10 cellular contexts compared by ENCODE assay signal in genomic region chr10:17510242-17510908, GRCh38. TPM values are rescaled to one million over a fixed set of nuclear protein-coding genes. Genes with fewer than 3 reads are reported as not detected.
DNase-seq lines count a peak whose midpoint lies in the region; ATAC-seq and TF ChIP-seq lines count a peak whose summit lies in the region.
"Had no signal": no experiment of that assay in that cellular context is flagged by ENCODE, and none has a peak within 500 bp of the region (broad histone marks: within the 10 kb centered on the region; RNA-seq: fewer than 3 reads in every experiment).

No MANE protein-coding gene starts in this region.

- H3K36me3 Mint-ChIP-seq in natural killer cell: no peaks in the 10 kb centered on the region
- H3K36me3 Mint-ChIP-seq in activated naive CD4-positive, alpha-beta T cell treated with anti-CD3 and anti-CD28 coated beads, Interleukin-2, amount 50 U/mL, for 72 hours: peaks cover 9 to 19% of the 10 kb centered on the region in 2 donors
- H3K36me3 Mint-ChIP-seq: neural progenitor cell had no signal

- DNase-seq in natural killer cell: no peak
- no peak for DNase-seq in cerebellar nuclear complex (lab: John Stamatoyannopoulos, UW)
- DNase-seq in NCI-H2196 treated with DMSO at 0.1 percent for 48 hours (lab: John Stamatoyannopoulos, UW; ENCODE audit: unreplicated experiment): no peak
- no peak for DNase-seq in activated naive CD4-positive, alpha-beta T cell treated with anti-CD3 and anti-CD28 coated beads, Interleukin-2, amount 50 U/mL, for 72 hours (ENCODE audit: low spot score in 2 of 2)
- DNase-seq: anterior cingulate cortex, NCI-H1092 treated with DMSO at 0.1 percent for 48 hours had no signal

- no peaks in the 10 kb centered on the region for H3K27me3 Mint-ChIP-seq in natural killer cell (ENCODE audit: low read depth in 2 of 2)

- H3K4me3 Mint-ChIP-seq in natural killer cell: peak overlapping the region; percentile 73
- H3K4me3 Mint-ChIP-seq: neural progenitor cell had no signal

- intact Hi-C loops in natural killer cell (cut with micrococcal nuclease): loop anchor here (1.0 to 2.0 kb wide), 3 partner anchors 58 to 693 kb away; partner anchors contain the start of gene RSU1

- ATAC-seq in GM19035 (IDR thresholded peaks at IDR 0.05; ENCODE audit: unreplicated experiment) (peak; percentile 62), HG02623 (IDR thresholded peaks at IDR 0.05; ENCODE audit: unreplicated experiment) (peak; percentile 66), HG03575 (IDR thresholded peaks at IDR 0.05; ENCODE audit: extremely low read depth, insufficient number of reproducible peaks, low FRiP score, unreplicated experiment) (peak; percentile 55), natural killer cell (peak in 2 of 3 donors; percentile 19 to 38)
- ATAC-seq in activated naive CD4-positive, alpha-beta T cell treated with anti-CD3 and anti-CD28 coated beads, Interleukin-2, amount 50 U/mL, for 72 hours: no peak

- TF ChIP-seq CTCF in natural killer cell (IDR thresholded peaks at IDR 0.05): no peak

- peaks cover 64 to 66% of the 10 kb centered on the region in 2 donors for H3K4me1 Mint-ChIP-seq in natural killer cell

- peaks cover 0 to 2% of the 10 kb centered on the region in 2 donors for H3K9me3 Mint-ChIP-seq in natural killer cell
- peaks cover 3 to 11% of the 10 kb centered on the region in 2 donors for H3K9me3 Mint-ChIP-seq in activated naive CD4-positive, alpha-beta T cell treated with anti-CD3 and anti-CD28 coated beads, Interleukin-2, amount 50 U/mL, for 72 hours

- H3K27ac Mint-ChIP-seq in natural killer cell: peak overlapping the region; percentile 87 to 96
- no peak overlapping the region for H3K27ac Mint-ChIP-seq in activated naive CD4-positive, alpha-beta T cell treated with anti-CD3 and anti-CD28 coated beads, Interleukin-2, amount 50 U/mL, for 72 hours
- H3K27ac Mint-ChIP-seq: neural progenitor cell had no signal

RNA-seq across cellular contexts. Expression of gene ST8SIA6, which starts 56.0 kb away (rescaled TPM):
- 10 to 100 TPM; 12.2 to 19.7 (median 12.5) TPM for total RNA-seq in natural killer cell
- under 1 TPM in 1 of 2 donors, not detected in 1; 0.10 TPM for total RNA-seq in activated naive CD4-positive, alpha-beta T cell treated with anti-CD3 and anti-CD28 coated beads, Interleukin-2, amount 50 U/mL, for 72 hours

Comparison
In these comparisons a context has a peak if more than half of its experiments do, and no peak if none do; other contexts are left out.
1. ATAC-seq: peak in GM19035 (single experiment), HG02623 (single experiment), HG03575 (single experiment) and natural killer cell (2 of 3); none in activated naive CD4-positive, alpha-beta T cell treated with anti-CD3 and anti-CD28 coated beads, Interleukin-2, amount 50 U/mL, for 72 hours (0 of 2).
2. H3K27ac Mint-ChIP-seq: peak in natural killer cell (2 of 2); none in activated naive CD4-positive, alpha-beta T cell treated with anti-CD3 and anti-CD28 coated beads, Interleukin-2, amount 50 U/mL, for 72 hours (0 of 2).
3. RNA of gene ST8SIA6, which starts 56.0 kb away (total RNA-seq): 12.2 to 19.7 TPM in natural killer cell; 0.10 TPM in activated naive CD4-positive, alpha-beta T cell treated with anti-CD3 and anti-CD28 coated beads, Interleukin-2, amount 50 U/mL, for 72 hours; every median in the first group is over 10 times any median in the second.